25 cellular contexts compared by ENCODE assay signal in the genomic region with DNA sequence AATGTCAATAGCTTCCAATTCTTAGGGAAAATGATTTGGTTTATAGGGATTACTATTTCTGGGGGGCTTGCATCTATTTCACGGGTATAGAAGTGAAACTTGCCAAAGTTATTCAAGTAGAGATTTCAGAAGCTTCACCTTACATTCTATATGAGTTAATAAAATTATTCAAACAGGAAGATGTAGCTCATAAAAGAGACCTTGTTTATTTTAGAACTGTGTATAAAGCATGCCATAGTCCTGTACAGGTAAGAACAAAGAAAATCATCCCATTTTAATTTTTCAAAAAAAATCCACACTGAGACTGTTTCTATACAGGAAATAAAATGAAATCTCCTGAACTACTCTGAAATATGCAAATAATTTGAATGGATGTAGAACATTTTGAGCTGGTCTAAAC.
"Had no signal": no experiment of that assay in that cellular context is flagged by ENCODE, and none has a peak within 500 bp of the region (broad histone marks: within the 10 kb centered on the region; RNA-seq: fewer than 3 reads in every experiment).

No MANE protein-coding gene starts in this region.

- H3K27me3 ChIP-seq: stomach, suprapubic skin, testis, thyroid gland, tibial artery, tibial nerve, transverse colon, upper lobe of left lung, upper lobe of right lung, uterus, vagina had no signal

- H3K27ac ChIP-seq: stomach, suprapubic skin, testis, thoracic aorta, thyroid gland, tibial artery, tibial nerve, transverse colon, upper lobe of left lung, upper lobe of right lung, uterus, vagina had no signal

- H3K4me1 ChIP-seq: stomach, suprapubic skin, testis, thyroid gland, tibial artery, tibial nerve, transverse colon, upper lobe of left lung, upper lobe of right lung, uterus, vagina had no signal

- H3K4me3 ChIP-seq: stomach, suprapubic skin, testis, thoracic aorta, thyroid gland, tibial artery, tibial nerve, transverse colon, upper lobe of left lung, upper lobe of right lung, uterus, vagina had no signal

- DNase-seq: stimulated activated CD4-positive, alpha-beta T cell treated with anti-CD3 and anti-CD28 coated beads, Interleukin-2, amount 100 ng/mL, for 48 hours; stimulated activated CD4-positive, alpha-beta T cell treated with anti-CD3 and anti-CD28 coated beads, Interleukin-4, amount 100 ng/mL, for 1 hour; stimulated activated CD4-positive, alpha-beta T cell treated with anti-CD3 and anti-CD28 coated beads, Interleukin-4, amount 100 ng/mL, for 24 hours; stimulated activated CD4-positive, alpha-beta T cell treated with anti-CD3 and anti-CD28 coated beads, Interleukin-4, amount 100 ng/mL, for 4 hours; stimulated activated CD8-positive, alpha-beta memory T cell treated with anti-CD3 and anti-CD28 coated beads, Interleukin-4, amount 100 ng/mL, for 48 hours; stimulated activated naive B cell treated with anti-CD40 and anti-IgM and Interleukin-4, amounts not matched to agents 10 μg/mL and 1 μg/mL and 100 μg/mL, for 72 hours; stimulated activated naive CD4-positive, alpha-beta T cell; stimulated activated naive CD4-positive, alpha-beta T cell treated with Interleukin-2 at 50 U/mL for 16 hours; stimulated activated naive CD8-positive, alpha-beta T cell treated with anti-CD3 and anti-CD28 coated beads, Interleukin-15, amount 100 ng/mL, for 72 hours; stimulated activated naive CD8-positive, alpha-beta T cell treated with anti-CD3 and anti-CD28 coated beads, Interleukin-15, Interleukin-2, amounts not matched to agents 100 U/mL and 50 U/mL, for 24 hours; stomach; substantia nigra; testis; thyroid gland; tibial artery; transverse colon; upper lobe of left lung; upper lobe of right lung; uterus had no signal

- H3K9me3 ChIP-seq: stomach, testis, thoracic aorta, thyroid gland, tibial artery, tibial nerve, transverse colon, upper lobe of left lung, upper lobe of right lung, uterus, vagina had no signal

- ATAC-seq: stimulated activated effector memory CD8-positive, alpha-beta T cell treated with anti-CD3 and anti-CD28 coated beads, Interleukin-12 subunit alpha, Interleukin-12 subunit beta, amount 100 ng/mL, for 72 hours; stimulated activated memory B cell treated with anti-CD40 and anti-IgM and Interleukin-4, amounts not matched to agents 10 μg/mL and 1 μg/mL and 100 μg/mL, for 72 hours; stimulated activated naive B cell treated with anti-CD40 and anti-IgM and Interleukin-4, amounts not matched to agents 10 μg/mL and 1 μg/mL and 100 μg/mL, for 72 hours; stimulated activated naive CD8-positive, alpha-beta T cell treated with anti-CD3 and anti-CD28 coated beads, Interleukin-15, amount 100 ng/mL, for 72 hours; stimulated activated naive CD8-positive, alpha-beta T cell treated with anti-CD3 and anti-CD28 coated beads, Interleukin-15, Interleukin-2, amounts not matched to agents 100 U/mL and 50 U/mL, for 24 hours; upper lobe of right lung had no signal

- H3K36me3 ChIP-seq: stomach, suprapubic skin, thoracic aorta, thyroid gland, tibial artery, tibial nerve, transverse colon, upper lobe of left lung, upper lobe of right lung, uterus, vagina had no signal
